Comparison of ENCODE assay signal across 10 cellular contexts in the genomic region with DNA sequence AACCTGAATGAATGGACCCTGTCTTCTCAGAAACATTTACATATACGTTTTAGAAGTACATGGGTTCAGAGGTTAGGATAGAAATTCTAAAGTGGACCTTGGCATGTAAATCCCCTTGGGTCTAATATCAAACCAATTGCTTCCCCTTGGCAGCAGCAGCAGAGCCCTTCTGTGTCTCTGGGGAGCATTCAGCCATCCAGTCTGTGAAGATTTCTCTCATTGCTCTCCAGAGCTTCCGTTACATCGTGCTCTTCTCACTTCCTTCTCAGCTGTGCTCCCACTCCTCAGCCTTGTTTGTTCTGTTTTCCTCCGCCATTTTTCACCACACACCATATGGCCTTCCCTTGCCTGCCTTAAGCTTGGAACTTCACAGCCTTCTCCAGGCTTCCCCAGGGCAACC.
DNase-seq lines count a peak whose midpoint lies in the region; ATAC-seq and TF ChIP-seq lines count a peak whose summit lies in the region.
"Had no signal": no experiment of that assay in that cellular context is flagged by ENCODE, and none has a peak within 500 bp of the region (broad histone marks: within the 10 kb centered on the region; RNA-seq: fewer than 3 reads in every experiment).

No MANE protein-coding gene starts in this region.

- H3K27ac ChIP-seq in right cardiac atrium (ENCODE audit: low read length), result no peak overlapping the region
- peak overlapping the region; percentile 25 for H3K27ac ChIP-seq in OCI-LY7 (ENCODE audit: low read depth, low read length, poor library complexity, severe bottlenecking)
- H3K27ac ChIP-seq: C4-2B had no signal

- H2AFZ ChIP-seq in OCI-LY7 (ENCODE audit: low read length), result peak overlapping the region; percentile 73

- H3K36me3 ChIP-seq in OCI-LY7 (ENCODE audit: insufficient read depth, low read length), result no peaks in the 10 kb centered on the region

- no peaks in the 10 kb centered on the region for H4K20me1 ChIP-seq in OCI-LY7 (ENCODE audit: insufficient read depth, low read length)

- POLR2A ChIA-PET in OCI-LY7 (lab: Charles Lee), result no interaction called here

- H3K4me3 ChIP-seq in right cardiac atrium (ENCODE audit: low read length) (no peak overlapping the region), OCI-LY7 (ENCODE audit: low read depth, low read length, poor library complexity, severe bottlenecking) (peak overlapping the region; percentile 15)

- DNase-seq in Right ventricle myocardium inferior (ENCODE audit: missing footprints) (no peak), right cardiac atrium (no peak), OCI-LY7 (ENCODE audit: low spot score) (peak; percentile 51), DMS53 (lab: John Stamatoyannopoulos, UW) (no peak)
- peak in 1 of 2 donors; percentile 9 for DNase-seq in stimulated activated naive CD8-positive, alpha-beta T cell treated with anti-CD3 and anti-CD28 coated beads, Interleukin-15, amount 100 ng/mL, for 72 hours
- DNase-seq: NCI-H2029 had no signal

- TF ChIP-seq CTCF in OCI-LY7 (conservative IDR thresholded peaks at IDR 0.05; ENCODE audit: low read length), result no peak

- no peaks in the 10 kb centered on the region for H3K27me3 ChIP-seq in right cardiac atrium (ENCODE audit: control insufficient read depth, insufficient read depth)

- no peaks in the 10 kb centered on the region for H3K79me2 ChIP-seq in OCI-LY7 (ENCODE audit: insufficient read depth, low read depth, low read length)

- H3K9me2 ChIP-seq in OCI-LY7 (ENCODE audit: insufficient read depth, low read length), result no peaks in the 10 kb centered on the region

- ATAC-seq in Right ventricle myocardium inferior, result peak; percentile 20
- ATAC-seq in right cardiac atrium, result no peak
- peak; percentile 49 for ATAC-seq in HG02981 (IDR thresholded peaks at IDR 0.05; ENCODE audit: unreplicated experiment)
- no peak for ATAC-seq in stimulated activated naive CD8-positive, alpha-beta T cell treated with anti-CD3 and anti-CD28 coated beads, Interleukin-15, amount 100 ng/mL, for 72 hours
- ATAC-seq in HG03439 (IDR thresholded peaks at IDR 0.05; ENCODE audit: unreplicated experiment), result no peak
- no peak for ATAC-seq in GM18505 (IDR thresholded peaks at IDR 0.05; ENCODE audit: unreplicated experiment)

- H3K4me1 ChIP-seq in right cardiac atrium (ENCODE audit: control insufficient read depth, insufficient read depth, low read length) (no peaks in the 10 kb centered on the region), OCI-LY7 (ENCODE audit: insufficient read depth, low read length, poor library complexity, severe bottlenecking) (peaks cover 17% of the 10 kb centered on the region)

- intact Hi-C loops in Right ventricle myocardium inferior (cut with DNase I) (no loop called here), right cardiac atrium (cut with DNase I) (no loop called here), OCI-LY7 (cut with micrococcal nuclease; ENCODE audit: unreplicated experiment) (loop anchor here (10.0 kb wide), 1 partner anchor 60 kb away; no protein-coding TSS in a partner anchor)

- peak overlapping the region in 1 of 2 donors; percentile 59 for H3K27ac Mint-ChIP-seq in stimulated activated naive CD8-positive, alpha-beta T cell treated with anti-CD3 and anti-CD28 coated beads, Interleukin-15, amount 100 ng/mL, for 72 hours

- no TSS peak for BruUV-seq in OCI-LY7 (replicated peaks; lab: Mats Ljungman, UMichigan)

- peaks cover 75% of the 10 kb centered on the region for H3K4me1 Mint-ChIP-seq in stimulated activated naive CD8-positive, alpha-beta T cell treated with anti-CD3 and anti-CD28 coated beads, Interleukin-15, amount 100 ng/mL, for 72 hours

- H3K9me3 ChIP-seq in right cardiac atrium (ENCODE audit: control insufficient read depth, low read length), result no peaks in the 10 kb centered on the region
- no peaks in the 10 kb centered on the region for H3K9me3 ChIP-seq in OCI-LY7 (ENCODE audit: low read length)

- TF ChIP-seq POLR2A in GM18505 (IDR thresholded peaks at IDR 0.05; ENCODE audit: borderline replicate concordance, extremely low read depth, insufficient read depth, insufficient read length), result no peak

- 60% methylated on average over 4 of the region's 4 CpGs for WGBS in right cardiac atrium

- peak overlapping the region; percentile 29; the same call in 1 of the 2 replicates for H3K4me2 ChIP-seq in OCI-LY7 (ENCODE audit: low read length)

- H3K4me3 Mint-ChIP-seq in stimulated activated naive CD8-positive, alpha-beta T cell treated with anti-CD3 and anti-CD28 coated beads, Interleukin-15, amount 100 ng/mL, for 72 hours, result peak overlapping the region; percentile 14 to 21

- no peaks in the 10 kb centered on the region for H3K27me3 Mint-ChIP-seq in stimulated activated naive CD8-positive, alpha-beta T cell treated with anti-CD3 and anti-CD28 coated beads, Interleukin-15, amount 100 ng/mL, for 72 hours

- CTCF ChIA-PET in OCI-LY7 (lab: Charles Lee; ENCODE audit: unreplicated experiment), result no interaction called here

- no peaks in the 10 kb centered on the region for H3K9me3 Mint-ChIP-seq in stimulated activated naive CD8-positive, alpha-beta T cell treated with anti-CD3 and anti-CD28 coated beads, Interleukin-15, amount 100 ng/mL, for 72 hours

Comparison
In these comparisons a context has a peak if more than half of its experiments do, and no peak if none do; other contexts are left out.
1. ATAC-seq: peak in Right ventricle myocardium inferior (single experiment) and HG02981 (single experiment); none in right cardiac atrium (0 of 2), stimulated activated naive CD8-positive, alpha-beta T cell treated with anti-CD3 and anti-CD28 coated beads, Interleukin-15, amount 100 ng/mL, for 72 hours (single experiment), HG03439 (single experiment) and GM18505 (single experiment).